Comparison of ENCODE assay signal across 7 cellular contexts in the genomic region with DNA sequence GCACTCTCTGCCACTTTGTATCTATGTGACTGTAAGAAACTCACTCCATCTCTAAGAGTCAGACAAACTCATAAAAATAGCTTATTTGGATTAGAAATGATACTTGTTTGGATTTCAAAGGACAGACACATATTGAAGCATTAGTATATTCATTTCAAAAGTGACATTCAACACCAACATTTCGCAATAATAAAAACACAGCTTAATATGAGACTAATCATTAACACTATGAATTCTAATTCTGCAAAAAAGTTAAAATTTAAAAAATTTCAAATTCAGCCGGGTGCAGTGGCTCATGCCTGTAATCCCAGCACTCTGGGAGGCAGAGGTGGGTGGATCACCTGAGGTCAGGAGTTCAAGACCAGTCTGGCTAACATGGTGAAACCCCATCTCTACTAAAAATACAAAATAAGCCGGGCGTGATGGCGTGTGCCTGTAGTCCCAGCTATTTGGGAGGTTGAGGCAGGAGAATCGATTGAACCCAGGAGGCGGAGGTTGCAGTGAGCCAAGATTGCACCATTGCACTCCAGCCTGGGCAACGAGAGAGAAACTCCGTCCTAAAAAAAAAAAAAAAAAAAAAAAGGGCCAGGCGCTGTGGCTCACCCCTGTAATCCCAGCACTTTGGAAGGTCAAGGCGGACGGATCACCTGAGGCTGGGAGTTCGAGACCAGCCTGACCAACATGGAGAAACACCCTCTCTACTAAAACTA. TPM values are rescaled to one million over a fixed set of nuclear protein-coding genes. Genes with fewer than 3 reads are reported as not detected.
DNase-seq lines count a peak whose midpoint lies in the region; ATAC-seq, FAIRE-seq and TF ChIP-seq lines count a peak whose summit lies in the region.
"Not testable (repeated sequence)": the region's sequence is repeated elsewhere in the genome, so short reads cannot be mapped to it uniquely, and the experiment has no call there.
"Had no signal": no experiment of that assay in that cellular context is flagged by ENCODE, and none has a peak within 500 bp of the region (broad histone marks: within the 10 kb centered on the region; RNA-seq: fewer than 3 reads in every experiment).

No MANE protein-coding gene starts in this region.

- H3K23ac ChIP-seq in IMR-90 (ENCODE audit: low read depth, low read length): not testable (repeated sequence)

- TF ChIP-seq EP300 in A549 (IDR thresholded peaks at IDR 0.05): not testable (repeated sequence)

- not testable (repeated sequence) for H2BK5ac ChIP-seq in IMR-90 (ENCODE audit: low read depth, low read length, poor library complexity, severe bottlenecking)

- not testable (repeated sequence) for H2BK120ac ChIP-seq in IMR-90 (ENCODE audit: low read depth, low read length)

- H3K14ac ChIP-seq in IMR-90 (replicated peaks; ENCODE audit: low read depth, low read length): not testable (repeated sequence)

- not testable (repeated sequence) for H3K56ac ChIP-seq in IMR-90 (ENCODE audit: extremely low read depth, insufficient read depth, low read length)

- H3K79me1 ChIP-seq in IMR-90 (ENCODE audit: low read depth in 1 of 2, low read length in 2 of 2): peaks cover 11 to 27% of the 10 kb centered on the region in 2 experiments

- not testable (repeated sequence) for TF ChIP-seq CTCF in A549 (IDR thresholded peaks at IDR 0.05); IMR-90 (conservative IDR thresholded peaks at IDR 0.05; ENCODE audit: low read depth, low read length); osteoblast (IDR thresholded peaks at IDR 0.05; ENCODE audit: extremely low read depth, low read depth, low read length)

- not testable (repeated sequence) for H3K9me1 ChIP-seq in IMR-90 (ENCODE audit: insufficient read depth, low read length)

- H3K4me3 ChIP-seq in A549; IMR-90 (ENCODE audit: insufficient read depth, low read depth, low read length); adipocyte (ENCODE audit: low read length); osteoblast (ENCODE audit: insufficient read depth, low read length): not testable (repeated sequence)

- H3K4me1 ChIP-seq in A549 (peaks cover 61% of the 10 kb centered on the region), adipocyte (ENCODE audit: control insufficient read depth, insufficient read depth, low read length) (peaks cover 51% of the 10 kb centered on the region), osteoblast (ENCODE audit: insufficient read depth, low read length) (peaks cover 24% of the 10 kb centered on the region)
- not testable (repeated sequence) for H3K4me1 ChIP-seq in IMR-90 (ENCODE audit: control insufficient read depth, insufficient read depth, low read length)

- not testable (repeated sequence) for H4K8ac ChIP-seq in IMR-90 (ENCODE audit: low read depth in 2 of 2, low read length in 2 of 2)

- CTCF ChIA-PET in A549 (lab: Yijun Ruan, JAX): not testable (repeated sequence)
- CTCF ChIA-PET in IMR-90 (lab: Yijun Ruan, JAX): interaction anchor here (0.6 kb wide), 1 partner anchor 379 kb away, joined by 5 read pairs; no protein-coding TSS in a partner anchor

- not testable (repeated sequence) for H3K9me3 ChIP-seq in A549; IMR-90 (ENCODE audit: control insufficient read depth, insufficient read depth, low read length); adipocyte (ENCODE audit: control insufficient read depth, low read length); osteoblast (ENCODE audit: low read depth, low read length)

- BruUV-seq in IMR-90 (replicated peaks; lab: Mats Ljungman, UMichigan): not testable (repeated sequence)

- not testable (repeated sequence) for TF ChIP-seq POLR2A in A549 (IDR thresholded peaks at IDR 0.05; ENCODE audit: low read length); IMR-90 (IDR thresholded peaks at IDR 0.05; ENCODE audit: low read depth, low read length)

- not testable (repeated sequence) for H2BK15ac ChIP-seq in IMR-90 (ENCODE audit: low read depth, low read length)

- H3K36me3 ChIP-seq in IMR-90 (ENCODE audit: control insufficient read depth, insufficient read depth, low read length) (peaks cover 20% of the 10 kb centered on the region), adipocyte (ENCODE audit: control insufficient read depth, insufficient read depth, low read length, severe bottlenecking) (peaks cover 39% of the 10 kb centered on the region), osteoblast (ENCODE audit: insufficient read depth, low read length) (peaks cover 72% of the 10 kb centered on the region)

- not testable (repeated sequence) for H3K4ac ChIP-seq in IMR-90 (ENCODE audit: low read depth, low read length)

- H4K5ac ChIP-seq in IMR-90 (ENCODE audit: low read depth, low read length): not testable (repeated sequence)

- peak overlapping the region; percentile 72 for H3K4me2 ChIP-seq in A549
- not testable (repeated sequence) for H3K4me2 ChIP-seq in IMR-90 (ENCODE audit: low read depth, low read length); osteoblast (ENCODE audit: insufficient read depth, low read length)

- in situ Hi-C loops in IMR-90 (cut with MboI; ENCODE audit: low sequenced_read_pairs): not testable (repeated sequence)

- H3K27ac ChIP-seq in A549: peak overlapping the region in 1 of 2 experiments; percentile 67; a peak in 4 of 6 replicates
- H3K27ac ChIP-seq in IMR-90 (ENCODE audit: insufficient read depth, low read length): not testable (repeated sequence)
- H3K27ac ChIP-seq in osteoblast (ENCODE audit: low read depth, low read length): peak overlapping the region; percentile 15

- H3K27me3 ChIP-seq in IMR-90 (ENCODE audit: control insufficient read depth, insufficient read depth, low read length); adipocyte (replicated peaks; ENCODE audit: control insufficient read depth, insufficient read depth, low read length); osteoblast (ENCODE audit: insufficient read depth, low read length): not testable (repeated sequence)

- not testable (repeated sequence) for ATAC-seq in A549; IMR-90 (ENCODE audit: low read depth)

- not testable (repeated sequence) for H2AK9ac ChIP-seq in IMR-90 (replicated peaks; ENCODE audit: low read depth, low read length, poor library complexity)

- H3K18ac ChIP-seq in IMR-90 (ENCODE audit: low read depth, low read length): not testable (repeated sequence)

- not testable (repeated sequence) for H2AFZ ChIP-seq in IMR-90 (replicated peaks; ENCODE audit: low read length, poor library complexity); osteoblast (ENCODE audit: low read length)

- not testable (repeated sequence) for H2BK20ac ChIP-seq in IMR-90 (ENCODE audit: low read depth, low read length)

- H2AK5ac ChIP-seq in IMR-90 (ENCODE audit: low read depth, low read length): not testable (repeated sequence)

- POLR2A ChIA-PET in A549 (lab: Yijun Ruan, JAX); IMR-90 (lab: Charles Lee; ENCODE audit: unreplicated experiment): not testable (repeated sequence)

- WGBS in A549 (ENCODE audit: missing lambda C conversion rate): 80% methylated on average over 13 of the region's 13 CpGs
- no CpG with 5 or more reads among the region's 13 CpGs for WGBS in IMR-90 (ENCODE audit: extremely low coverage in 2 of 2, insufficient read length in 1 of 2), 2 experiments

- H4K91ac ChIP-seq in IMR-90 (ENCODE audit: insufficient read depth, low read depth, low read length): not testable (repeated sequence)

- H3K9ac ChIP-seq in IMR-90 (ENCODE audit: low read depth, low read length): not testable (repeated sequence)
- peak overlapping the region; percentile 0 for H3K9ac ChIP-seq in adipocyte (ENCODE audit: low read length)

- not testable (repeated sequence) for DNase-seq in A549 (ENCODE audit: low read depth in 1 of 2, low spot score in 1 of 2); IMR-90; adipocyte (ENCODE audit: low read depth); osteoblast (ENCODE audit: insufficient read length, low spot score, missing footprints)
- peak; percentile 38 for DNase-seq in fibroblast of gingiva (ENCODE audit: low read depth)
- DNase-seq in renal cortical epithelial cell (ENCODE audit: low read depth): peak; percentile 9

- peaks cover 42% of the 10 kb centered on the region for H3K79me2 ChIP-seq in osteoblast (ENCODE audit: insufficient read depth, low read length)

- dilution Hi-C loops in IMR-90 (cut with HindIII; ENCODE audit: low sequenced_read_pairs, unreplicated experiment): not testable (repeated sequence)

- FAIRE-seq in A549 (lab: Jason Lieb, UNC): not testable (repeated sequence)

- TF ChIP-seq RAD21 in A549 (conservative IDR thresholded peaks at IDR 0.05 in 1 of 2, IDR thresholded peaks at IDR 0.05 in 1 of 2); IMR-90 (IDR thresholded peaks at IDR 0.05; ENCODE audit: low read length): not testable (repeated sequence)

- intact Hi-C loops in IMR-90 (cut with micrococcal nuclease): loop anchor here (5.0 kb wide), 1 partner anchor 38 kb away; no protein-coding TSS in a partner anchor

- not testable (repeated sequence) for H4K20me1 ChIP-seq in IMR-90 (ENCODE audit: insufficient read depth, low read length); osteoblast (ENCODE audit: insufficient read depth, low read length)

RNA-seq across cellular contexts. Expression of a gene that starts 55.8 kb away (rescaled TPM):
- polyA plus RNA-seq in A549 (2011; rRNA removed) (1.4 and 1.7 TPM in 2 replicates), A549 (2017; fragmentation: RNase III; extraction: RNeasy Plus Mini Kit Qiagen cat#74134 plus additional on column Dnase treatment) (2.2 to 2.9 TPM (median 2.7 TPM) in 3 replicates), IMR-90 (2012; rRNA removed) (1.4 and 2.2 TPM in 2 replicates)
- polyA plus RNA-seq in A549 (2012; cell fraction: cytosol; rRNA removed): 0.30 and 0.38 TPM in 2 replicates
- 0.26 and 0.55 TPM in 2 replicates for polyA plus RNA-seq in A549 (2012; cell fraction: nucleus; rRNA removed)
- polyA minus RNA-seq in A549 (2011; rRNA and poly(A)+ RNA removed): 1.9 and 2.2 TPM in 2 replicates
- total RNA-seq in IMR-90 (2012; rRNA removed) (6.6 and 7.5 TPM in 2 replicates), osteoblast (58.6 and 69.8 TPM in 2 replicates), renal cortical epithelial cell (1.2 and 15.5 TPM in 2 replicates)
- 0.21 and 0.55 TPM in 2 replicates for polyA plus RNA-seq in IMR-90 (2012; cell fraction: cytosol; rRNA removed)
- 1.7 and 11.1 TPM in 2 replicates for polyA plus RNA-seq in IMR-90 (2012; cell fraction: nucleus; rRNA removed; ENCODE audit: low replicate concordance)
- polyA plus RNA-seq: CD14-positive monocyte had no signal

RNA-seq across cellular contexts. Expression of a gene that starts 59.2 kb away (rescaled TPM):
- polyA plus RNA-seq in A549 (2011; rRNA removed): 49.1 and 70.2 TPM in 2 replicates
- 5.8 and 6.6 TPM in 2 replicates for polyA plus RNA-seq in A549 (2012; cell fraction: cytosol; rRNA removed)
- 15.8 and 19.0 TPM in 2 replicates for polyA plus RNA-seq in A549 (2012; cell fraction: nucleus; rRNA removed)
- polyA plus RNA-seq in A549 (2017; fragmentation: RNase III; extraction: RNeasy Plus Mini Kit Qiagen cat#74134 plus additional on column Dnase treatment): 33.6 to 38.1 TPM (median 35.1 TPM) in 3 replicates
- 50.1 and 55.9 TPM in 2 replicates for polyA minus RNA-seq in A549 (2011; rRNA and poly(A)+ RNA removed)
- total RNA-seq in IMR-90 (2012; rRNA removed): 50.4 and 86.7 TPM in 2 replicates
- 13.8 and 17.7 TPM in 2 replicates for polyA plus RNA-seq in IMR-90 (2012; rRNA removed)
- 1.9 and 2.5 TPM in 2 replicates for polyA plus RNA-seq in IMR-90 (2012; cell fraction: cytosol; rRNA removed)
- polyA plus RNA-seq in IMR-90 (2012; cell fraction: nucleus; rRNA removed; ENCODE audit: low replicate concordance): 14.8 and 59.8 TPM in 2 replicates
- 203 and 281 TPM in 2 replicates for total RNA-seq in osteoblast
- total RNA-seq in renal cortical epithelial cell: 105 and 195 TPM in 2 replicates
